8 cellular contexts compared by ENCODE assay signal in the genomic region with DNA sequence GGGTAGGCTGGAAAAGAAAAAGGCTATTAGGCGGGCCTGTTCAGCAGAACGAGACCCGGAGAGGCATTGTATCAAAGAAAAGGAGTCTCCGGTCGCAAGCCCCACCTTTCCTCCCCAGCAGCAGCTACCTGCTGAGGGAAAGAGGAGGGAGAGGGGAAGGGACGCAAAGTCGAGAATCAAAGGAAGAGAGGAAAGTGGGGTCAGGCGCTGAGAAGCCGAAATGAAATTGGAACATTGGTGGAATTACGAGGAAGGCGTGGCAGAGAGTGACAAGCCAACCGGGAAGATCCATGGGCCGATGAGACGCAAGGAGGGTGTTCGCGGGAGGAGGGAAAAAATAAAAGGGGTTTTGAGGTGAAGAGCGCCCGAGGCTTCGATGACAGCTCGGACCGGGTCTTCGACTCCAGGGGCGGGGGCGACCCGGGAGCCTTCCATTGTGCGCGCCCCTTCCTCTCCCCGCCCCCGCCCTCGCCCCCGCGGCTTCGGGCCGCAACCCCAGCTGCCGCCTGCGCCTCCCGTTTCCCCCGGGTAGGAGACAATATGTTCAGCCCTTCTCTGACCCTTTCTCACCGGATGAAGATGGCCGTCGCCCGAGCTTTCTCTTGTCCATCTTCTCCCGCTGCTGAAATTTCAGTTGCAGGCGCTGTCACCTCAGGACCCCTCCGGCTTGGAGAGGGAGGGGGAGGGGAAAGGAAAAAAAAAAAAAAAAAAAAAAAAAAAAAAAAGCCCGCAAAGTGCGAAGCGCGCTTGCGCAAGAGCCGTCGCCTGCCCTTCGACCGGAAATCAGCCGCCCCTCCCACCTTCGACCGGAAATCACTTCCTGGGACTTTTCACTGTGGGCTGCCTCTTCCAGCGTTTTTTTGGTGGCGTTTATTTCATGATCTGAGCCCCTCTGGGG. TPM values are rescaled to one million over a fixed set of nuclear protein-coding genes. Genes with fewer than 3 reads are reported as not detected.
A peak's percentile ranks its signal among the peaks of the same experiment; 100 is the strongest.
DNase-seq lines count a peak whose midpoint lies in the region; ATAC-seq and TF ChIP-seq lines count a peak whose summit lies in the region.

TSS of gene SENP7 (minus strand) at position 692 of the 898 bp plus-strand sequence. CDS start at position 610, 82 bp downstream.

- intact Hi-C loops in T-helper 2 cell treated with Interferon-gamma antibody and Interleukin-4, amounts not matched to agents 100 ng/mL and 5 ng/mL, for 36 hours (cut with micrococcal nuclease) = loop anchor here (1.0 to 2.0 kb wide), 4 partner anchors 30 to 164 kb away; partner anchors contain the start of genes TRMT10C and ZBTB11
- intact Hi-C loops in ascending aorta (cut with DNase I) = loop anchor here (2.0 to 5.0 kb wide), 4 partner anchors 48 to 520 kb away; partner anchors contain the start of genes ABI3BP, TRMT10C and ZBTB11
- intact Hi-C loops in right cardiac atrium (cut with DNase I) = no loop called here
- intact Hi-C loops in vagina (cut with DNase I) = loop anchor here (10.0 kb wide), 1 partner anchor 62 kb away; the partner anchor contains the start of gene PCNP

- peak within 1 kb of the TSS; percentile 89 for H3K9ac ChIP-seq in rectal smooth muscle tissue (ENCODE audit: low read length)

- no peaks in the 10 kb centered on the region for H3K9me3 ChIP-seq in ascending aorta
- H3K9me3 ChIP-seq in right cardiac atrium (ENCODE audit: control insufficient read depth, low read length) = no peaks in the 10 kb centered on the region
- no peaks in the 10 kb centered on the region for H3K9me3 ChIP-seq in vagina

- H3K4me1 ChIP-seq in ascending aorta (no peaks in the 10 kb centered on the region), right cardiac atrium (ENCODE audit: control insufficient read depth, insufficient read depth, low read length) (no peaks in the 10 kb centered on the region), rectal smooth muscle tissue (ENCODE audit: control insufficient read depth, insufficient read depth, low read length) (no peaks in the 10 kb centered on the region), vagina (peaks cover 29% of the 10 kb centered on the region)

- H3K27ac ChIP-seq in ascending aorta = peak within 1 kb of the TSS; percentile 91 to 92
- peak within 1 kb of the TSS; percentile 99 for H3K27ac ChIP-seq in right cardiac atrium (ENCODE audit: low read length)
- peak within 1 kb of the TSS; percentile 95 for H3K27ac ChIP-seq in rectal smooth muscle tissue (ENCODE audit: low read depth, low read length)
- H3K27ac ChIP-seq in vagina = peak within 1 kb of the TSS; percentile 97

- H3K27me3 ChIP-seq in ascending aorta (no peaks in the 10 kb centered on the region), right cardiac atrium (ENCODE audit: control insufficient read depth, insufficient read depth) (no peaks in the 10 kb centered on the region), rectal smooth muscle tissue (ENCODE audit: control insufficient read depth, insufficient read depth, low read length) (no peaks in the 10 kb centered on the region), vagina (no peaks in the 10 kb centered on the region)

- H3K4me3 ChIP-seq in GM08714 (ENCODE audit: low read length) (peak within 1 kb of the TSS; percentile 84), ascending aorta (peak within 1 kb of the TSS; percentile 91 to 96), right cardiac atrium (ENCODE audit: low read length) (peak within 1 kb of the TSS; percentile 97), rectal smooth muscle tissue (ENCODE audit: low read length) (peak within 1 kb of the TSS; percentile 97), vagina (peak within 1 kb of the TSS; percentile 90 to 94)

- DNase-seq in NCI-H146 treated with DMSO at 0.1 percent for 48 hours (lab: John Stamatoyannopoulos, UW; ENCODE audit: unreplicated experiment) (peak; percentile 79), ascending aorta (ENCODE audit: low spot score in 2 of 2) (peak; percentile 16 to 91), right cardiac atrium (peak; percentile 91 to 96 (median 94)), vagina (ENCODE audit: extremely low spot score in 2 of 2) (no peak)

- under 1% methylated on average over 59 of the region's 59 CpGs for whole genome bisulfite sequencing in right cardiac atrium

- H3K36me3 ChIP-seq in ascending aorta (no peaks in the 10 kb centered on the region), rectal smooth muscle tissue (ENCODE audit: control insufficient read depth, insufficient read depth, low read length) (no peaks in the 10 kb centered on the region), vagina (no peaks in the 10 kb centered on the region)

- ATAC-seq in HG02642 (IDR thresholded peaks at IDR 0.05; ENCODE audit: poor library complexity, unreplicated experiment) = peak; percentile 73
- ATAC-seq in right cardiac atrium = peak; percentile 88 to 91

- no peak for TF ChIP-seq POLR2A in vagina (IDR thresholded peaks at IDR 0.05)

- TF ChIP-seq CTCF in ascending aorta (IDR thresholded peaks at IDR 0.05) = no peak
- no peak for TF ChIP-seq CTCF in vagina (IDR thresholded peaks at IDR 0.05)

RNA-seq across cellular contexts. Expression of gene SENP7, which starts in this region (rescaled TPM):
- 23.4 and 24.9 TPM in 2 replicates for total RNA-seq in T-helper 2 cell treated with Interferon-gamma antibody and Interleukin-4, amounts not matched to agents 100 ng/mL and 5 ng/mL, for 36 hours
- total RNA-seq in ascending aorta = 6.1 TPM
- 10 to 100 TPM; 10.8 to 12.1 (median 11.6) TPM for total RNA-seq in right cardiac atrium
- 6.0 TPM for polyA plus RNA-seq in right cardiac atrium
- 17.9 TPM for total RNA-seq in vagina

Comparison
In these comparisons a context has a peak if more than half of its experiments do, and no peak if none do; other contexts are left out.
1. DNase-seq: peak in NCI-H146 treated with DMSO at 0.1 percent for 48 hours (single experiment), ascending aorta (2 of 2) and right cardiac atrium (3 of 3); none in vagina (0 of 2).
2. intact Hi-C loops: an anchor here in T-helper 2 cell treated with Interferon-gamma antibody and Interleukin-4, amounts not matched to agents 100 ng/mL and 5 ng/mL, for 36 hours (1.0 to 2.0 kb wide), ascending aorta (2.0 to 5.0 kb wide) and vagina (10.0 kb wide); none called in right cardiac atrium.
3. Peak in every context shown above with its lines, with median percentiles within 50 percentile points of each other: H3K4me3 ChIP-seq and H3K27ac ChIP-seq.